In the genomic region with DNA sequence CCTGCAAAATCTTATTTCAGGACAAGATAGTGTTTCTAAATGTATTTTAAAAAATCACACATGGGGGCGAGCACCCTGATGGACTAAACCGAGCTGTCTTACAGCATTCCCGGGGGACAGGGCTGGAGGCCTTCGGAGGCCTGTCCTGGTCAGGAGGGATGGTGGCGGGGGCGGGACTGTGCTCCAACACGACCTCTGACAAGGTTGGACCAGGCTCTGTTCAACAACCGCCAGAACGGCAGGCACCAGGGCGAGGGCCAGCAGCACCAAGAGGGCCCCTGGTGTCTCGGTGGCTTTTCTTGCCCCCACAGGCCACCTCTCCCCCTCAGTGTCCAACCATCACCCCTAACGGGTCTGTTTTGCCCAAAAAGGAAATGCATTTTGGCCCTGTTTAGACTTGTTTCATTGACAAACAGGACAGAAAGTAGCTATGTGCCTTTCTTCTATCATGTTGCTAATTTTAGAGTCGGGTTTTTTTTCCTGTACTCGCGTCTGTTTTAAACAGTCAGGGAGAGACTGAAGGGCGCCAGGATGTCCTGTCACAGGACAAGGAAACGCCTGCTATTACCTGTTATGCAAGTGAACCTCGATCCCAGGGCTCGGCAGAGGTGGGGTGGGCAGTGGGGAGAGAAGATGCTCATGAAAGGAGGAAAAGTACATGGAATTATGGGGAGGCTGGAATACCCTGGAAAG, we compare ENCODE assay signal across 9 cellular contexts. TPM values are rescaled to one million over a fixed set of nuclear protein-coding genes. Genes with fewer than 3 reads are reported as not detected.
DNase-seq lines count a peak whose midpoint lies in the region; ATAC-seq and TF ChIP-seq lines count a peak whose summit lies in the region.
"Had no signal": no experiment of that assay in that cellular context is flagged by ENCODE, and none has a peak within 500 bp of the region (broad histone marks: within the 10 kb centered on the region; RNA-seq: fewer than 3 reads in every experiment).

No MANE protein-coding gene starts in this region.

- intact Hi-C loops in lower lobe of right lung (cut with DNase I), result no loop called here

- H3K27ac ChIP-seq in coronary artery (peak overlapping the region; percentile 46 to 91), lower lobe of right lung (peak overlapping the region; percentile 86), thymus (ENCODE audit: low read depth) (peak overlapping the region; percentile 33)

- H3K4me3 Mint-ChIP-seq in T-helper 1 cell treated with Interleukin-12 subunit alpha and Interleukin-12 subunit beta and Interleukin-4 antibody, amounts not matched to agents 30 μg/mL and 1 μg/mL, for 36 hours, result peak overlapping the region; percentile 32

- H3K4me3 ChIP-seq in coronary artery, result peak overlapping the region; percentile 58
- peak overlapping the region; percentile 29 for H3K4me3 ChIP-seq in lower lobe of right lung
- H3K4me3 ChIP-seq in thymus (ENCODE audit: low read length), result no peak overlapping the region

- peak; percentile 5 to 15 for ATAC-seq in lower lobe of right lung

- H3K4me1 ChIP-seq in lower lobe of right lung, result peaks cover 99% of the 10 kb centered on the region
- H3K4me1 ChIP-seq in thymus (ENCODE audit: control insufficient read depth, insufficient read depth, low read length), result no peaks in the 10 kb centered on the region

- H3K9me3 ChIP-seq in lower lobe of right lung (no peaks in the 10 kb centered on the region), thymus (ENCODE audit: control insufficient read depth) (no peaks in the 10 kb centered on the region)

- H3K36me3 ChIP-seq in lower lobe of right lung (peaks cover 76% of the 10 kb centered on the region), thymus (ENCODE audit: control insufficient read depth, insufficient read depth) (peaks cover 11% of the 10 kb centered on the region)

- H3K4me1 Mint-ChIP-seq in T-helper 1 cell treated with Interleukin-12 subunit alpha and Interleukin-12 subunit beta and Interleukin-4 antibody, amounts not matched to agents 30 μg/mL and 1 μg/mL, for 36 hours (ENCODE audit: low read depth), result peaks cover 15% of the 10 kb centered on the region

- H3K9me3 Mint-ChIP-seq in T-helper 1 cell treated with Interleukin-12 subunit alpha and Interleukin-12 subunit beta and Interleukin-4 antibody, amounts not matched to agents 30 μg/mL and 1 μg/mL, for 36 hours, result no peaks in the 10 kb centered on the region

- peaks cover 28% of the 10 kb centered on the region for H3K36me3 Mint-ChIP-seq in T-helper 1 cell treated with Interleukin-12 subunit alpha and Interleukin-12 subunit beta and Interleukin-4 antibody, amounts not matched to agents 30 μg/mL and 1 μg/mL, for 36 hours (ENCODE audit: low read depth)

- DNase-seq in T-helper 1 cell (no peak), coronary artery (ENCODE audit: low spot score) (no peak), lower lobe of right lung (no peak), kidney glomerular epithelial cell (lab: John Stamatoyannopoulos, UW) (no peak), NCI-H345 treated with DMSO at 0.1 percent for 48 hours (lab: John Stamatoyannopoulos, UW; ENCODE audit: unreplicated experiment) (no peak), NCI-H1436 treated with DMSO at 0.1 percent for 48 hours (lab: John Stamatoyannopoulos, UW) (no peak)

- no peaks in the 10 kb centered on the region for H3K27me3 Mint-ChIP-seq in T-helper 1 cell treated with Interleukin-12 subunit alpha and Interleukin-12 subunit beta and Interleukin-4 antibody, amounts not matched to agents 30 μg/mL and 1 μg/mL, for 36 hours (ENCODE audit: low read depth)

- H3K27ac Mint-ChIP-seq in T-helper 1 cell treated with Interleukin-12 subunit alpha and Interleukin-12 subunit beta and Interleukin-4 antibody, amounts not matched to agents 30 μg/mL and 1 μg/mL, for 36 hours, result peak overlapping the region; percentile 68

- TF ChIP-seq CTCF in coronary artery (IDR thresholded peaks at IDR 0.05) (no peak), lower lobe of right lung (IDR thresholded peaks at IDR 0.05) (no peak)

- 56% methylated on average over 19 of the region's 19 CpGs for WGBS in thymus

- no peaks in the 10 kb centered on the region for H3K27me3 ChIP-seq in lower lobe of right lung (ENCODE audit: low read depth)
- H3K27me3 ChIP-seq in thymus (ENCODE audit: control insufficient read depth, insufficient read depth), result no peaks in the 10 kb centered on the region

RNA-seq across cellular contexts. Expression of gene TMEM204, which starts 11.7 kb away (rescaled TPM):
- total RNA-seq in lower lobe of right lung, result 63.1 TPM
- 29.3 TPM for polyA plus RNA-seq in thymus

RNA-seq across cellular contexts. Expression of gene TELO2, which starts 52.0 kb away (rescaled TPM):
- total RNA-seq in lower lobe of right lung, result 27.5 TPM
- 97.4 TPM for polyA plus RNA-seq in thymus

RNA-seq across cellular contexts. Expression of gene PTX4, which starts 56.4 kb away (rescaled TPM):
- total RNA-seq in lower lobe of right lung, result not detected
- polyA plus RNA-seq in thymus, result 0.05 TPM
- total RNA-seq: T-helper 1 cell treated with Interleukin-12 subunit alpha and Interleukin-12 subunit beta and Interleukin-4 antibody, amounts not matched to agents 30 ng/mL and 1 ng/mL, for 36 hours had no signal

Comparison
In these comparisons a context has a peak if more than half of its experiments do, and no peak if none do; other contexts are left out.
1. H3K27ac ChIP-seq: peak in every context shown above with its lines; median percentile 86 in lower lobe of right lung; 68 in coronary artery; 33 in thymus.